Comparison of ENCODE assay signal across 19 cellular contexts in the genomic region with DNA sequence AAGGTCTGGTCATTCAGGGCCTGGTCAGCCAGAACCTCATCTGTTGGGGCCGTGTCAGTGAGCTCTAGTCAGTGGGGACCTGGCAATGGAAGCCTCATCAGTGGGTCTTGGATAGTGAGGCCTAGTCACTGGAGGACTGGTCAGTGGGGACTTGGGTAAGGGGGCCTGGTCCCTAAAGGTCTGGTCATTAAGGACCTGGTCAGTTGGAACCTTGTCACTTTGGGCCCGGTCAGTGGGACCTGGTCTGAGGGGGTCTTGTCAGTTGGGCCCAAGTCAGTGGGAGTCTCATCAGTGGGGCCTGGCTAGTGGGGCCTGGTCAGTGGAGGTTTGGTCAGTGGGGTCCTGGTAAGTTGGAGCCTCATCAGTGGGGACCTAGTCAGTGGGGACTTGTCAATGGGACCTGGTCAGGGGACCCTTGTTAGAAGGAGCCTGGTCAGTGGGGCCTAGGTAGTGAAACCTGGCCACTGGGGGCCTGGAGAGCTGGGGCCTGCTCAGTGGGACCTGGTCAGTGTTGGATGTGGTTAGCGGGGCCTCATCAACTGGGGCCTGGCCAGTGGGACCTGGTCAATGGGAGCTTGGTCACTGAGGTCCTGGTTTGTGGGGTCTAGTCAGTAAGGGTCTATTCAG.
"Had no signal": no experiment of that assay in that cellular context is flagged by ENCODE, and none has a peak within 500 bp of the region (broad histone marks: within the 10 kb centered on the region; RNA-seq: fewer than 3 reads in every experiment).

No MANE protein-coding gene starts in this region.

- H3K27ac ChIP-seq: colonic mucosa, gastroesophageal sphincter, left lung, prostate gland, suprapubic skin, transverse colon, vagina had no signal

- H3K36me3 Mint-ChIP-seq: activated naive CD4-positive, alpha-beta T cell treated with anti-CD3 and anti-CD28 coated beads, Interleukin-2, amount 50 U/mL, for 72 hours; natural killer cell; WTC11 had no signal

- H3K4me3 ChIP-seq: colonic mucosa, gastroesophageal sphincter, left lung, lung, prostate gland, suprapubic skin, transverse colon, vagina had no signal

- H3K36me3 ChIP-seq: colonic mucosa, gastroesophageal sphincter, left lung, prostate gland, suprapubic skin, transverse colon, vagina had no signal

- H3K9me3 Mint-ChIP-seq: activated naive CD4-positive, alpha-beta T cell treated with anti-CD3 and anti-CD28 coated beads, Interleukin-2, amount 50 U/mL, for 72 hours; central memory CD8-positive, alpha-beta T cell; natural killer cell; stimulated activated naive CD8-positive, alpha-beta T cell treated with anti-CD3 and anti-CD28 coated beads, Interleukin-15, Interleukin-2, amounts not matched to agents 100 ng/mL and 50 ng/mL, for 24 hours; T-helper 1 cell treated with Interleukin-12 subunit alpha and Interleukin-12 subunit beta and Interleukin-4 antibody, amounts not matched to agents 30 μg/mL and 1 μg/mL, for 36 hours had no signal

- H3K4me3 Mint-ChIP-seq: central memory CD8-positive, alpha-beta T cell; natural killer cell; stimulated activated naive CD8-positive, alpha-beta T cell treated with anti-CD3 and anti-CD28 coated beads, Interleukin-15, Interleukin-2, amounts not matched to agents 100 ng/mL and 50 ng/mL, for 24 hours; T-helper 1 cell treated with Interleukin-12 subunit alpha and Interleukin-12 subunit beta and Interleukin-4 antibody, amounts not matched to agents 30 μg/mL and 1 μg/mL, for 36 hours; WTC11 had no signal

- H3K27me3 ChIP-seq: colonic mucosa, gastroesophageal sphincter, left lung, suprapubic skin, transverse colon, vagina had no signal

- ATAC-seq: activated naive CD4-positive, alpha-beta T cell treated with anti-CD3 and anti-CD28 coated beads, Interleukin-2, amount 50 U/mL, for 72 hours; gastroesophageal sphincter; left lung; natural killer cell; WTC11 had no signal

- H3K4me1 Mint-ChIP-seq: central memory CD8-positive, alpha-beta T cell; natural killer cell; WTC11 had no signal

- DNase-seq: activated CD4-positive, alpha-beta T cell treated with anti-CD3 and anti-CD28 coated beads for 4 hours; activated CD4-positive, alpha-beta T cell treated with anti-CD3 and anti-CD28 coated beads, Interleukin-2, amount 50 U/mL, for 48 hours; colonic mucosa; left lung; natural killer cell; stimulated activated CD4-positive, alpha-beta T cell treated with anti-CD3 and anti-CD28 coated beads, Interleukin-12 subunit alpha, Interleukin-12 subunit beta, amount 100 ng/mL, for 4 hours; stimulated activated CD4-positive, alpha-beta T cell treated with anti-CD3 and anti-CD28 coated beads, Interleukin-4, amount 100 ng/mL, for 4 hours; T1000; transverse colon had no signal

- H3K27ac Mint-ChIP-seq: natural killer cell; stimulated activated naive CD8-positive, alpha-beta T cell treated with anti-CD3 and anti-CD28 coated beads, Interleukin-15, Interleukin-2, amounts not matched to agents 100 ng/mL and 50 ng/mL, for 24 hours; T-helper 1 cell treated with Interleukin-12 subunit alpha and Interleukin-12 subunit beta and Interleukin-4 antibody, amounts not matched to agents 30 μg/mL and 1 μg/mL, for 36 hours; WTC11 had no signal

- H3K4me1 ChIP-seq: colonic mucosa, gastroesophageal sphincter, left lung, prostate gland, suprapubic skin, transverse colon, vagina had no signal

- H3K9me3 ChIP-seq: colonic mucosa, gastroesophageal sphincter, left lung, prostate gland, suprapubic skin, transverse colon, vagina had no signal

- H3K27me3 Mint-ChIP-seq: central memory CD8-positive, alpha-beta T cell; stimulated activated naive CD8-positive, alpha-beta T cell treated with anti-CD3 and anti-CD28 coated beads, Interleukin-15, Interleukin-2, amounts not matched to agents 100 ng/mL and 50 ng/mL, for 24 hours had no signal
